In the genomic region with DNA sequence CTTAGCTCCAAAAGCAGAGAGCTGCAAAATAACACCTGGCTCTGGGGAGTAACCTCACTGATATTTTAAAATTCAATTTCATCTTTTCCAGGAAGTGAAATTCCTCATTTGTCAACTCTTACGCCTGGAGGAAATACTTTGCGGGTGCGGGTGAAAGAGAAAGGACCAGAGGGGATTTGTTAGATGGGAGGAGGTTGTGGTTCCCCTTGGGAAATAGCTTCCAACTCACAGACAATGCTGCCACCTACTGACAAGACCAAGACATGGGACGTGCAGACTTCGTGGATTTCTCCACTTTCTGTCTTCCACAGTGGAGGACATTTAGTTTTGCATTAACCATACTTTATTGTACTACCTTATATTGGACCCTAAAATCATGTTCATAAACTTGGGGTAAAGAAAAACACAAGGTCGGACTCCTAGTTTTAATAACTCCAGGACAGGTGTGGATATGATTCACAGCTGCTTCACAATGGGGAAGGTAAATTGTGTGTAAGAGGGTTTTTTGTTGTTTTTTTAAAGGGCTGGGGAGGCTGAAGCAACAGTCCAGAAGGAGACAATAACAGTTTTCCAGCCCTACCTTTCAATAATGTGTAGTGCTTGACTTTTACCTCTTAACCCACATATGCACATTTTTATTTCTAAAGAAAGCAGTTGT, we compare ENCODE assay signal across 7 cellular contexts. TPM values are rescaled to one million over a fixed set of nuclear protein-coding genes. Genes with fewer than 3 reads are reported as not detected.
DNase-seq lines count a peak whose midpoint lies in the region; ATAC-seq, FAIRE-seq and TF ChIP-seq lines count a peak whose summit lies in the region.

No MANE protein-coding gene starts in this region.

- no peak overlapping the region for H3K4ac ChIP-seq in mesendoderm (ENCODE audit: low read depth, low read length)

- no peak overlapping the region for H2BK15ac ChIP-seq in mesendoderm (replicated peaks; ENCODE audit: low read depth)

- FAIRE-seq in GM12891 (lab: Jason Lieb, UNC): peak; percentile 93

- no peak overlapping the region for H3K4me3 ChIP-seq in effector memory CD4-positive, alpha-beta T cell (ENCODE audit: insufficient read depth, low read depth, low read length, poor library complexity, severe bottlenecking)
- no peak overlapping the region for H3K4me3 ChIP-seq in mesendoderm (ENCODE audit: low read length)

- H3K36me3 ChIP-seq in effector memory CD4-positive, alpha-beta T cell (ENCODE audit: control insufficient read depth, insufficient read depth, low read length): peaks cover 3% of the 10 kb centered on the region
- no peaks in the 10 kb centered on the region for H3K36me3 ChIP-seq in mesendoderm (ENCODE audit: control insufficient read depth, insufficient read depth, low read length)

- H3K27me3 Mint-ChIP-seq in stimulated activated memory B cell treated with anti-CD40 and anti-IgM and Interleukin-4, amounts not matched to agents 10 μg/mL and 1 μg/mL and 100 μg/mL, for 72 hours: no peaks in the 10 kb centered on the region

- H3K79me1 ChIP-seq in mesendoderm (ENCODE audit: low read length): no peaks in the 10 kb centered on the region

- TF ChIP-seq POLR2A in GM12891 (IDR thresholded peaks at IDR 0.05; ENCODE audit: low read depth, low read length): no peak

- no peak overlapping the region for H2BK120ac ChIP-seq in mesendoderm (ENCODE audit: low read depth, low read length)

- no peaks in the 10 kb centered on the region for H3K9me3 ChIP-seq in effector memory CD4-positive, alpha-beta T cell (ENCODE audit: control insufficient read depth, low read length)

- no peak overlapping the region for H2AK5ac ChIP-seq in mesendoderm (ENCODE audit: low read length)

- H3K9ac ChIP-seq in mesendoderm (ENCODE audit: low read length): no peak overlapping the region

- DNase-seq in GM12891 (ENCODE audit: insufficient read length, low spot score) (peak; percentile 48), HPDE6-E6E7 (ENCODE audit: extremely low spot score) (peak; percentile 59), NCI-H748 treated with DMSO at 0.1 percent for 48 hours (lab: John Stamatoyannopoulos, UW) (peak; percentile 78), mesendoderm (peak; percentile 81)
- peak; percentile 16 to 71 for DNase-seq in activated CD4-positive, alpha-beta T cell treated with anti-CD3 and anti-CD28 coated beads, Interleukin-2, amount 50 U/mL, for 24 hours (ENCODE audit: low read depth in 1 of 2, low spot score in 1 of 2)
- DNase-seq in effector memory CD4-positive, alpha-beta T cell: peak; percentile 36 to 59 (median 44)

- peak; percentile 89 for ATAC-seq in stimulated activated memory B cell treated with anti-CD40 and anti-IgM and Interleukin-4, amounts not matched to agents 10 μg/mL and 1 μg/mL and 100 μg/mL, for 72 hours

- WGBS in mesendoderm (ENCODE audit: extremely low coverage, insufficient coverage, low lambda C conversion rate): no CpG with 5 or more reads among the region's 6 CpGs

- H2BK5ac ChIP-seq in mesendoderm (ENCODE audit: low read length): no peak overlapping the region

- no peak overlapping the region for H3K18ac ChIP-seq in mesendoderm (ENCODE audit: low read length)

- H3K9me3 Mint-ChIP-seq in stimulated activated memory B cell treated with anti-CD40 and anti-IgM and Interleukin-4, amounts not matched to agents 10 μg/mL and 1 μg/mL and 100 μg/mL, for 72 hours: no peaks in the 10 kb centered on the region

- no peak overlapping the region for H3K4me2 ChIP-seq in mesendoderm (ENCODE audit: low read length)

- H3K27me3 ChIP-seq in effector memory CD4-positive, alpha-beta T cell (replicated peaks; ENCODE audit: control insufficient read depth, insufficient read depth, low read length, poor library complexity, severe bottlenecking): no peaks in the 10 kb centered on the region
- H3K27me3 ChIP-seq in mesendoderm (ENCODE audit: insufficient read depth, low read length, poor library complexity): no peaks in the 10 kb centered on the region

- H3K27ac Mint-ChIP-seq in stimulated activated memory B cell treated with anti-CD40 and anti-IgM and Interleukin-4, amounts not matched to agents 10 μg/mL and 1 μg/mL and 100 μg/mL, for 72 hours: peak overlapping the region; percentile 59

- peak overlapping the region; percentile 63 for H3K4me3 Mint-ChIP-seq in stimulated activated memory B cell treated with anti-CD40 and anti-IgM and Interleukin-4, amounts not matched to agents 10 μg/mL and 1 μg/mL and 100 μg/mL, for 72 hours

- no peak overlapping the region for H3K27ac ChIP-seq in effector memory CD4-positive, alpha-beta T cell (ENCODE audit: insufficient read depth, low read length, poor library complexity, severe bottlenecking)
- H3K27ac ChIP-seq in mesendoderm (ENCODE audit: low read depth, low read length): no peak overlapping the region

- no peak overlapping the region for H4K5ac ChIP-seq in mesendoderm (ENCODE audit: low read length)

- H3K79me2 ChIP-seq in mesendoderm (ENCODE audit: control insufficient read depth, insufficient read depth, low read length): no peaks in the 10 kb centered on the region

- peaks cover 7% of the 10 kb centered on the region for H3K4me1 ChIP-seq in effector memory CD4-positive, alpha-beta T cell (ENCODE audit: control insufficient read depth, insufficient read depth, low read length, poor library complexity, severe bottlenecking)
- peaks cover 2% of the 10 kb centered on the region for H3K4me1 ChIP-seq in mesendoderm (ENCODE audit: control insufficient read depth, low read depth, low read length)

- H3K4me1 Mint-ChIP-seq in stimulated activated memory B cell treated with anti-CD40 and anti-IgM and Interleukin-4, amounts not matched to agents 10 μg/mL and 1 μg/mL and 100 μg/mL, for 72 hours: peaks cover 31% of the 10 kb centered on the region

- no peak overlapping the region for H4K8ac ChIP-seq in mesendoderm (ENCODE audit: low read depth, low read length)

- H3K23ac ChIP-seq in mesendoderm (ENCODE audit: low read length): no peak overlapping the region

- no peaks in the 10 kb centered on the region for H3K36me3 Mint-ChIP-seq in stimulated activated memory B cell treated with anti-CD40 and anti-IgM and Interleukin-4, amounts not matched to agents 10 μg/mL and 1 μg/mL and 100 μg/mL, for 72 hours

- H3K56ac ChIP-seq in mesendoderm (ENCODE audit: low read length): no peak overlapping the region

TF ChIP-seq in GM12891, 5 proteins besides CTCF, POLR2A, EP300 and RAD21:
- TF ChIP-seq SPI1 (IDR thresholded peaks at IDR 0.05; ENCODE audit: low read depth, low read length) (peak; percentile 41; the same call in 1 of the 2 replicates), TAF1 (IDR thresholded peaks at IDR 0.05; ENCODE audit: low read depth, low read length) (no peak), PAX5 (IDR thresholded peaks at IDR 0.05; ENCODE audit: insufficient read depth, low read length, severe bottlenecking) (no peak), POU2F2 (IDR thresholded peaks at IDR 0.05; ENCODE audit: low read depth, low read length) (peak; percentile 72; the same call in 1 of the 2 replicates), POLR2AphosphoS5 (IDR thresholded peaks at IDR 0.05; ENCODE audit: low read depth, low read length) (no peak)
TF ChIP-seq in GM12891: peak in this region for 2.

RNA-seq across cellular contexts. Expression of a gene that starts 10.8 kb away (rescaled TPM):
- 5.0 TPM for polyA plus RNA-seq in GM12891 (2012; ENCODE audit: low read depth, missing spikeins)
- polyA plus RNA-seq in mesendoderm (2013, experiment 1 of 2): 2.8 TPM
- polyA plus RNA-seq in mesendoderm (2013, experiment 2 of 2): 2.9 TPM

RNA-seq across cellular contexts. Expression of a gene that starts 45.5 kb away (rescaled TPM):
- 6.7 TPM for polyA plus RNA-seq in GM12891 (2012; ENCODE audit: low read depth, missing spikeins)
- polyA plus RNA-seq in mesendoderm (2013, experiment 1 of 2): 4.7 TPM
- 4.9 TPM for polyA plus RNA-seq in mesendoderm (2013, experiment 2 of 2)
